In genomic region chr3:50611464-50612233, GRCh38 we compare ENCODE assay signal across 8 cellular contexts. TPM values are rescaled to one million over a fixed set of nuclear protein-coding genes. Genes with fewer than 3 reads are reported as not detected.
DNase-seq lines count a peak whose midpoint lies in the region; ATAC-seq and TF ChIP-seq lines count a peak whose summit lies in the region.

Gene CISH (minus strand): TSS chr3:50611774. CDS start chr3:50611650, 124 bp downstream.

- no peaks in the 10 kb centered on the region for H3K9me3 ChIP-seq in BLaER1 treated with 17β-estradiol and CSF1 and Interleukin-3, amounts not matched to agents 10 nM and 100 nM (replicated peaks in 1 of 11)
- H3K9me3 ChIP-seq in left lung = no peaks in the 10 kb centered on the region

- H3K4me3 Mint-ChIP-seq in activated CD4-positive, alpha-beta T cell treated with anti-CD3 and anti-CD28 coated beads, Interleukin-2, amount 10 ng/mL, durations not matched to agents 24 days and 14 days = peak within 1 kb of the TSS; percentile 93

- H3K27ac ChIP-seq in BLaER1 treated with 17β-estradiol and CSF1 and Interleukin-3, amounts not matched to agents 10 nM and 100 nM = peak within 1 kb of the TSS; percentile 81 to 95 (median 92)
- H3K27ac ChIP-seq in left lung = peak within 1 kb of the TSS; percentile 92 to 98

- peaks cover 0 to 13% (median 0%) of the 10 kb centered on the region in 11 experiments; a peak in 3 of 22 replicates for H3K27me3 ChIP-seq in BLaER1 treated with 17β-estradiol and CSF1 and Interleukin-3, amounts not matched to agents 10 nM and 100 nM
- H3K27me3 ChIP-seq in left lung = no peaks in the 10 kb centered on the region

- H3K4me2 ChIP-seq in BLaER1 treated with 17β-estradiol and CSF1 and Interleukin-3, amounts not matched to agents 10 nM and 100 nM = peak within 1 kb of the TSS; percentile 97 to 100 (median 100)

- intact Hi-C loops in activated CD4-positive, alpha-beta T cell treated with anti-CD3 and anti-CD28 coated beads, Interleukin-2, amount 10 ng/mL, durations not matched to agents 24 days and 14 days (cut with micrococcal nuclease) = loop anchor here (1.0 to 10.0 kb wide), 6 partner anchors 10 to 1443 kb away; partner anchors contain the start of genes DUSP7, GNAI2, HYAL3 and NAA80
- intact Hi-C loops in left lung (cut with DNase I) = no loop called here

- ATAC-seq in GM19043 (IDR thresholded peaks at IDR 0.05; ENCODE audit: low read depth, unreplicated experiment) (peak; percentile 69), HG03354 (IDR thresholded peaks at IDR 0.05; ENCODE audit: poor library complexity, severe bottlenecking, unreplicated experiment) (peak; percentile 81), left lung (peak; percentile 79)

- H3K36me3 ChIP-seq in BLaER1 treated with 17β-estradiol and CSF1 and Interleukin-3, amounts not matched to agents 10 nM and 100 nM = peaks cover 10 to 41% (median 39%) of the 10 kb centered on the region in 11 experiments; a peak in 21 of 22 replicates
- peaks cover 0 to 35% of the 10 kb centered on the region in 2 donors for H3K36me3 ChIP-seq in left lung

- DNase-seq in NCI-H524 treated with DMSO at 0.1 percent for 48 hours (lab: John Stamatoyannopoulos, UW) = peak; percentile 91
- DNase-seq in activated CD4-positive, alpha-beta T cell treated with anti-CD3 and anti-CD28 coated beads, Interleukin-2, amount 10 ng/mL, durations not matched to agents 24 days and 14 days = peak; percentile 100
- DNase-seq in cortex of kidney (lab: John Stamatoyannopoulos, UW) = peak; percentile 87
- peak; percentile 97 to 100 for DNase-seq in left lung
- peak; percentile 97 to 98 for DNase-seq in stimulated activated CD4-positive, alpha-beta T cell treated with anti-CD3 and anti-CD28 coated beads, Interleukin-2, amount 100 ng/mL, for 48 hours

- peak within 1 kb of the TSS; percentile 88 to 95 (median 93) for H3K9ac ChIP-seq in BLaER1 treated with 17β-estradiol and CSF1 and Interleukin-3, amounts not matched to agents 10 nM and 100 nM

- H3K36me3 Mint-ChIP-seq in activated CD4-positive, alpha-beta T cell treated with anti-CD3 and anti-CD28 coated beads, Interleukin-2, amount 10 ng/mL, durations not matched to agents 24 days and 14 days (ENCODE audit: low read depth) = peaks cover 76% of the 10 kb centered on the region

- H4K20me1 ChIP-seq in BLaER1 treated with 17β-estradiol and CSF1 and Interleukin-3, amounts not matched to agents 10 nM and 100 nM = peaks cover 5 to 48% (median 45%) of the 10 kb centered on the region in 11 experiments; a peak in 21 of 22 replicates

- H3K4me3 ChIP-seq in BLaER1 treated with 17β-estradiol and CSF1 and Interleukin-3, amounts not matched to agents 10 nM and 100 nM = peak within 1 kb of the TSS; percentile 63 to 98 (median 87)
- peak within 1 kb of the TSS; percentile 73 to 84 for H3K4me3 ChIP-seq in left lung

- H3K27ac Mint-ChIP-seq in activated CD4-positive, alpha-beta T cell treated with anti-CD3 and anti-CD28 coated beads, Interleukin-2, amount 10 ng/mL, durations not matched to agents 24 days and 14 days = peak within 1 kb of the TSS; percentile 98

- no peaks in the 10 kb centered on the region for H3K9me3 Mint-ChIP-seq in activated CD4-positive, alpha-beta T cell treated with anti-CD3 and anti-CD28 coated beads, Interleukin-2, amount 10 ng/mL, durations not matched to agents 24 days and 14 days

- H3K4me1 ChIP-seq in BLaER1 treated with 17β-estradiol and CSF1 and Interleukin-3, amounts not matched to agents 10 nM and 100 nM = peaks cover 56 to 79% (median 77%) of the 10 kb centered on the region in 10 experiments
- peaks cover 13 to 74% of the 10 kb centered on the region in 2 donors for H3K4me1 ChIP-seq in left lung

- H3K4me1 Mint-ChIP-seq in activated CD4-positive, alpha-beta T cell treated with anti-CD3 and anti-CD28 coated beads, Interleukin-2, amount 10 ng/mL, durations not matched to agents 24 days and 14 days = peaks cover 37% of the 10 kb centered on the region

- peak in 1 of 2 donors; percentile 40 for TF ChIP-seq CTCF in left lung (IDR thresholded peaks at IDR 0.05)

- H3K27me3 Mint-ChIP-seq in activated CD4-positive, alpha-beta T cell treated with anti-CD3 and anti-CD28 coated beads, Interleukin-2, amount 10 ng/mL, durations not matched to agents 24 days and 14 days = no peaks in the 10 kb centered on the region

RNA-seq across cellular contexts. Expression of gene CISH, which starts in this region (rescaled TPM):
- total RNA-seq in activated CD4-positive, alpha-beta T cell treated with anti-CD3 and anti-CD28 coated beads, Interleukin-2, amount 10 ng/mL, durations not matched to agents 24 days and 14 days = 359 and 361 TPM in 2 replicates
- total RNA-seq in left lung = 10 to 100 TPM; 42.5 to 55.2 TPM

Comparison
In these comparisons a context has a peak if more than half of its experiments do, and no peak if none do; other contexts are left out.
1. Peak in every context shown above with its lines: DNase-seq, ATAC-seq, H3K4me3 ChIP-seq and H3K27ac ChIP-seq.